14 cellular contexts compared by ENCODE assay signal in genomic region chr21:35053356-35054096, GRCh38. TPM values are rescaled to one million over a fixed set of nuclear protein-coding genes. Genes with fewer than 3 reads are reported as not detected.
DNase-seq lines count a peak whose midpoint lies in the region; ATAC-seq, FAIRE-seq and TF ChIP-seq lines count a peak whose summit lies in the region.
"Had no signal": no experiment of that assay in that cellular context is flagged by ENCODE, and none has a peak within 500 bp of the region (broad histone marks: within the 10 kb centered on the region; RNA-seq: fewer than 3 reads in every experiment).

No MANE protein-coding gene starts in this region.

- peak overlapping the region; percentile 7; the same call in 1 of the 2 replicates for H3K27ac ChIP-seq in Panc1 (ENCODE audit: low read length)
- H3K27ac ChIP-seq: GM23248, ovary had no signal

- no peak overlapping the region for H3K4me3 ChIP-seq in HFF-Myc (replicated peaks; ENCODE audit: low read depth, low read length)
- H3K4me3 ChIP-seq in Panc1 (ENCODE audit: low read depth in 2 of 2, low read length in 2 of 2): no peak overlapping the region
- no peak overlapping the region for H3K4me3 ChIP-seq in fibroblast of pulmonary artery (replicated peaks; ENCODE audit: low read depth, low read length)
- no peak overlapping the region for H3K4me3 ChIP-seq in retinal pigment epithelial cell (ENCODE audit: low read length)
- H3K4me3 ChIP-seq in HAP-1: no peak overlapping the region
- H3K4me3 ChIP-seq: GM23248, ovary, stomach had no signal

- no peak for FAIRE-seq in urothelium cell line (lab: Jason Lieb, UNC)

- in situ Hi-C loops in Panc1 (cut with HindIII; ENCODE audit: low pct_unique_long_range_greater_than_20kb, low sequenced_read_pairs): no loop called here
- in situ Hi-C loops in HAP-1 (cut with MboI; ENCODE audit: low sequenced_read_pairs): no loop called here

- POLR2A ChIA-PET in Panc1 (lab: Charles Lee): no interaction called here

- DNase-seq in HFF-Myc (ENCODE audit: extremely low read depth, low read depth) (no peak), Panc1 (ENCODE audit: low read depth, low spot score) (no peak), fibroblast of pulmonary artery (ENCODE audit: low read depth) (peak; percentile 8), retinal pigment epithelial cell (ENCODE audit: low read depth) (no peak), HAP-1 (ENCODE audit: low spot score in 2 of 2) (no peak), urothelium cell line (ENCODE audit: low spot score) (no peak)
- DNase-seq: activated CD8-positive, alpha-beta T cell treated with anti-CD3 and anti-CD28 coated beads for 36 hours; GM23248; left ventricle myocardium superior; NCI-H1092; ovary; stomach; T-helper 17 cell had no signal

- BruUV-seq in Panc1 (replicated peaks; lab: Mats Ljungman, UMichigan): no TSS peak

- H3K4me1 ChIP-seq in Panc1 (ENCODE audit: control insufficient read depth, insufficient read depth, low read length) (peaks cover 6% of the 10 kb centered on the region; the same call in 1 of the 2 replicates), HAP-1 (no peaks in the 10 kb centered on the region)

- intact Hi-C loops in Panc1 (cut with micrococcal nuclease; ENCODE audit: unreplicated experiment): loop anchor here (5.0 kb wide), 1 partner anchor 784 kb away; no protein-coding TSS in a partner anchor

- no peaks in the 10 kb centered on the region for H3K36me3 ChIP-seq in Panc1 (ENCODE audit: control insufficient read depth, insufficient read depth, low read length)
- H3K36me3 ChIP-seq in HAP-1 (replicated peaks): no peaks in the 10 kb centered on the region
- H3K36me3 ChIP-seq: ovary, stomach had no signal

- no peak for ATAC-seq in Panc1
- no peak for ATAC-seq in HG03095 (IDR thresholded peaks at IDR 0.05; ENCODE audit: unreplicated experiment)
- ATAC-seq: activated CD8-positive, alpha-beta T cell treated with anti-CD3 and anti-CD28 coated beads for 36 hours; left ventricle myocardium superior; T-helper 17 cell had no signal

- TF ChIP-seq CTCF in HFF-Myc (IDR thresholded peaks at IDR 0.05; ENCODE audit: low read depth, low read length, missing control alignments) (peak; percentile 17), Panc1 (IDR thresholded peaks at IDR 0.05) (peak; percentile 28), fibroblast of pulmonary artery (IDR thresholded peaks at IDR 0.05; ENCODE audit: low read length, missing control alignments) (no peak), retinal pigment epithelial cell (conservative IDR thresholded peaks at IDR 0.05; ENCODE audit: low read depth, low read length) (peak; percentile 35)

- H3K27me3 ChIP-seq in Panc1 (ENCODE audit: control insufficient read depth, insufficient read depth, low read length) (no peaks in the 10 kb centered on the region), HAP-1 (ENCODE audit: low read depth) (no peaks in the 10 kb centered on the region; the same call in 1 of the 2 replicates)
- H3K27me3 ChIP-seq: ovary, stomach had no signal

- CTCF ChIA-PET in Panc1 (lab: Charles Lee): no interaction called here

- H3K9me3 ChIP-seq in Panc1 (ENCODE audit: control insufficient read depth, insufficient read depth, low read depth, low read length): no peaks in the 10 kb centered on the region
- H3K9me3 ChIP-seq in HAP-1: no peaks in the 10 kb centered on the region
- H3K9me3 ChIP-seq: ovary, stomach had no signal

RNA-seq across cellular contexts. Expression of gene RUNX1, which starts 4.4 kb away (rescaled TPM):
- total RNA-seq in Panc1 (2021; ENCODE audit: unreplicated experiment): 22.4 TPM
- 13.3 TPM for polyA plus RNA-seq in Panc1 (2012; ENCODE audit: insufficient read length)
